ENCODE assay signal across 19 cellular contexts in the genomic region with DNA sequence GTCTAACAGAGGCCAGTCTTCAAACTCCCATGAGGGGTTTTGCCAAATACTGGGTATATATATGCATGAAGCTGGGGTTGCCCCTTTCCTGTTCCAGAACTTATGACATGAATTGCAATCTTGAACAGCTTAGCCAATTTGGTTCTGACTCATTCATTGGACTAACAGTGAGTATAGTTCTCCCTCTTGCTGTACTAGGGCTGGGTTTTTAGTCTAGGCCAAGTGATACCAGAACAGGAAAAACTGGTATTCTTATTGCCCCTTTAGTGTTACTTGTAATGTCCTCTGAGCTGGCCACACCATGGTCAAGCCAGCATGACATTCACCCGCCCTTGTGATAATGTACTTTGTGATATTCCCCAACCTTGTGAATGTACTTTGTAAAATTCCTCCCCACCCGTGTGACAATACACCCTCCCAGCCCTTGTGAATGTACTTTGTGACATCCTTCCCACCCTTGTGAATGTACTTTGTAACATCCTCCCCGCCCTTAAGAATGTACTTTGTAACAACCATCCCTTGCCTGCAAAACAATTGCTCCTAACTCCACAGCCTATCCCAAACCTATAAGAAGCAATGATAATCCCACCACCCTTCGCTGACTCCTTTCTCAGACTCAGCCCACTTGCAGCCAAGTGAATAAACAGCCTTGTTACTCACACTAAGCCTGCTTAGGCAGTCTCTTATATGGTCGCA. TPM values are rescaled to one million over a fixed set of nuclear protein-coding genes. Genes with fewer than 3 reads are reported as not detected.
DNase-seq lines count a peak whose midpoint lies in the region; ATAC-seq and TF ChIP-seq lines count a peak whose summit lies in the region.
"Had no signal": no experiment of that assay in that cellular context is flagged by ENCODE, and none has a peak within 500 bp of the region (broad histone marks: within the 10 kb centered on the region; RNA-seq: fewer than 3 reads in every experiment).

No MANE protein-coding gene starts in this region.

- no peak overlapping the region for H2AFZ ChIP-seq in PC-9

- H3K36me3 ChIP-seq in PC-9 (ENCODE audit: low read depth) (no peaks in the 10 kb centered on the region), esophagus (ENCODE audit: control insufficient read depth in 2 of 2, insufficient read depth in 2 of 2, low read length in 1 of 2) (no peaks in the 10 kb centered on the region), upper lobe of right lung (no peaks in the 10 kb centered on the region)
- H3K36me3 ChIP-seq: BE2C, MG63, SJCRH30 had no signal

- ATAC-seq in upper lobe of right lung: peak; percentile 33

- H3F3A ChIP-seq in PC-9 (ENCODE audit: insufficient read depth, low read depth): no peaks in the 10 kb centered on the region

- H3K4me1 ChIP-seq in PC-9 (replicated peaks; ENCODE audit: insufficient read depth): peaks cover 11% of the 10 kb centered on the region
- no peaks in the 10 kb centered on the region for H3K4me1 ChIP-seq in esophagus (ENCODE audit: control insufficient read depth in 2 of 2, insufficient read depth in 2 of 2, low read length in 1 of 2)
- H3K4me1 ChIP-seq in upper lobe of right lung: no peaks in the 10 kb centered on the region
- H3K4me1 ChIP-seq: BE2C, SJCRH30 had no signal

- POLR2A ChIA-PET in PC-9 (lab: Charles Lee; ENCODE audit: unreplicated experiment): interaction anchor here (0.6 kb wide), 1 partner anchor 20 kb away, joined by 5 read pairs; no protein-coding TSS in a partner anchor

- intact Hi-C loops in PC-9 (cut with micrococcal nuclease; ENCODE audit: unreplicated experiment): no loop called here
- intact Hi-C loops in upper lobe of right lung (cut with DNase I): no loop called here
- intact Hi-C loops in head of caudate nucleus (cut with DNase I): no loop called here

- H3K4me3 ChIP-seq in PC-9 (no peak overlapping the region), esophagus (ENCODE audit: low read depth in 1 of 2, low read length in 2 of 2) (no peak overlapping the region), upper lobe of right lung (no peak overlapping the region)
- H3K4me3 ChIP-seq: MG63, SJCRH30 had no signal

- 81 to 91% methylated on average over 5 of the region's 5 CpGs for WGBS in esophagus, 2 donors

- CTCF ChIA-PET in PC-9 (lab: Charles Lee): no interaction called here

- DNase-seq in DMS53 (lab: John Stamatoyannopoulos, UW) (peak; percentile 20), DMS53 treated with DMSO at 0.1 percent for 48 hours (lab: John Stamatoyannopoulos, UW; ENCODE audit: unreplicated experiment) (no peak), PC-9 (peak in 1 of 2 experiments; percentile 85), upper lobe of right lung (no peak), pons (ENCODE audit: low spot score) (no peak), head of caudate nucleus (no peak)
- DNase-seq in effector CD8-positive, alpha-beta T cell (lab: John Stamatoyannopoulos, UW): no peak
- DNase-seq: BE2C; CD4-positive, alpha-beta T cell; DND-41; HCEC 1CT; KBM-7; MG63; NCI-H1105; NCI-H1694; NCI-H524; SJCRH30 had no signal

- no TSS peak for BruUV-seq in PC-9 (replicated peaks; lab: Mats Ljungman, UMichigan)

- 0 out of 2 replicates have a peak, but pooled peaks cover 10% of the 10 kb centered on the region for H3K27me3 ChIP-seq in PC-9 (ENCODE audit: insufficient read depth, low read depth)
- H3K27me3 ChIP-seq in esophagus (ENCODE audit: control insufficient read depth in 1 of 2, insufficient read depth in 2 of 2, low read length in 2 of 2): no peaks in the 10 kb centered on the region
- no peaks in the 10 kb centered on the region for H3K27me3 ChIP-seq in upper lobe of right lung
- H3K27me3 ChIP-seq: BE2C, MG63, SJCRH30 had no signal

- TF ChIP-seq CTCF in PC-9 (conservative IDR thresholded peaks at IDR 0.05): no peak
- TF ChIP-seq CTCF in upper lobe of right lung (IDR thresholded peaks at IDR 0.05): no peak

- H3K27ac ChIP-seq in PC-9 (peak overlapping the region; percentile 52), esophagus (ENCODE audit: low read depth in 2 of 2, low read length in 1 of 2) (peak overlapping the region; percentile 57 to 84), upper lobe of right lung (no peak overlapping the region)
- H3K27ac ChIP-seq: 22Rv1, SJCRH30 had no signal

- 0 out of 2 replicates have a peak, but pooled peaks cover 3% of the 10 kb centered on the region for H3K9me3 ChIP-seq in PC-9 (ENCODE audit: insufficient read depth, low read depth)
- H3K9me3 ChIP-seq in esophagus (ENCODE audit: control insufficient read depth in 2 of 2, insufficient read depth in 1 of 2, low read depth in 1 of 2, low read length in 1 of 2): peaks cover 0 to 8% of the 10 kb centered on the region in 2 donors
- H3K9me3 ChIP-seq in upper lobe of right lung: no peaks in the 10 kb centered on the region
- H3K9me3 ChIP-seq: BE2C, SJCRH30 had no signal

- H3K79me2 ChIP-seq in PC-9 (ENCODE audit: low read depth): no peaks in the 10 kb centered on the region

- H3K9me2 ChIP-seq in PC-9 (ENCODE audit: insufficient read depth): no peaks in the 10 kb centered on the region

- H4K20me1 ChIP-seq in PC-9 (ENCODE audit: insufficient read depth): no peaks in the 10 kb centered on the region

- H3K4me2 ChIP-seq in PC-9: peak overlapping the region; percentile 34; the same call in 1 of the 2 replicates

RNA-seq across cellular contexts. Expression of a gene that starts 26.9 kb away (rescaled TPM):
- total RNA-seq in PC-9 (2021): 8.3 and 9.6 TPM in 2 replicates
- polyA plus RNA-seq in esophagus: 10 to 100 TPM in 1 of 2 donors, 1 to 10 TPM in 1; 8.4 to 17.5 TPM
- 10.2 TPM for total RNA-seq in upper lobe of right lung
